Comparison of ENCODE assay signal across 8 cellular contexts in the genomic region with DNA sequence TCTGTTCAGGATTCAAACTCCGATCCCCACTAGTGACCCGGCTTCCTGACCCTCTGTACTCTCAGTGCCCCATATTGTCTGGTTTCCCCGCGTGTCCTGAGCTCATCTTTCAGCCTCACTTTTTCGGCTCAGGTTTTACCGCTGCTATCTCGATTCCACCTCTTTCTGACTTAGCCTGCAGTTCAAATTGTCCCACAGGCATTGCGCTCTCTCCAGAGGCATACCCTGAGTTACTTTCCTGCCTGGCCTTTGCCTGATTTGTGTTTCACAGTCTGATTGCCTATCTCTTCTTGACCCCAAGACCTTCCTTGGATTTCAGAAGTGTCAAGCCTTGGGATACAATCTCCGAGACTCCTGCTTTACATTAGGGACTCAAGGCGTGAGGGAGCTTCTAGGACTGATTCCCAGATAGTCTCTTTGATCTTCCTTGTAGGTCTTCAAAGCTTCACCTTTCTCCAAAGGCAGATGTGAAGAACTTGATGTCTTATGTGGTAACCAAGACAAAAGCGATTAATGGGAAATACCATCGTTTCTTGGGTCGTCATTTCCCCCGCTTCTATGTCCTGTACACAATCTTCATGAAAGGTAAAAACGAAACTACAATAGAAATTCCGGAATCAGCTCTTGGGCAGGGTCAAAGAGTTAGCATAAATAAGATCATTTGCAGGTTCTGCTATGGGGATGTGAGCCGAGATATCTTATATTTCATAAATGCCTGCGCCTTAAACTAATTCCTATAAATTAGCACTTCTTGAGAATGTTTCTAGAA. TPM values are rescaled to one million over a fixed set of nuclear protein-coding genes. Genes with fewer than 3 reads are reported as not detected.
A peak's percentile ranks its signal among the peaks of the same experiment; 100 is the strongest.
DNase-seq lines count a peak whose midpoint lies in the region; ATAC-seq and TF ChIP-seq lines count a peak whose summit lies in the region.

No MANE protein-coding gene starts in this region.

- H3K27ac ChIP-seq in neural cell (ENCODE audit: low read length) = peak overlapping the region; percentile 86

- no peaks in the 10 kb centered on the region for H3K9me2 ChIP-seq in neural cell (ENCODE audit: insufficient read depth, low read length)

- no peak for TF ChIP-seq RAD21 in neural cell (conservative IDR thresholded peaks at IDR 0.05)

- no peaks in the 10 kb centered on the region for H3K36me3 ChIP-seq in endocrine pancreas (ENCODE audit: control insufficient read depth, insufficient read depth, low read length)
- no peaks in the 10 kb centered on the region for H3K36me3 ChIP-seq in neural cell (ENCODE audit: insufficient read depth, low read length)

- no peak for TF ChIP-seq EP300 in neural cell (conservative IDR thresholded peaks at IDR 0.05; ENCODE audit: poor library complexity, severe bottlenecking)

- peak overlapping the region; percentile 83 for H3K4me3 ChIP-seq in endocrine pancreas (ENCODE audit: control insufficient read depth, insufficient read depth, low read length)
- H3K4me3 ChIP-seq in neural cell (ENCODE audit: low read length) = peak overlapping the region; percentile 71

- no peaks in the 10 kb centered on the region for H4K20me1 ChIP-seq in neural cell (ENCODE audit: insufficient read depth)

- H3K79me2 ChIP-seq in neural cell (replicated peaks; ENCODE audit: insufficient read depth, low read length) = peaks cover 5% of the 10 kb centered on the region

- H3K9ac ChIP-seq in endocrine pancreas (ENCODE audit: control insufficient read depth, insufficient read depth, low read length) (peak overlapping the region; percentile 91), neural cell (ENCODE audit: low read length) (peak overlapping the region; percentile 77)

- peak; percentile 31 for DNase-seq in RPMI8226
- DNase-seq in activated gamma-delta T cell treated with Interleukin-2 at 50 U/mL for 16 hours = no peak
- no peak for DNase-seq in NOMO-1 treated with DMSO at 0.1 percent for 48 hours (lab: John Stamatoyannopoulos, UW; ENCODE audit: unreplicated experiment)
- DNase-seq in A172 (ENCODE audit: low spot score) = no peak

- TF ChIP-seq CTCF in neural cell (IDR thresholded peaks at IDR 0.05; ENCODE audit: poor library complexity, severe bottlenecking) = no peak

- peak overlapping the region; percentile 66 for H3K4me2 ChIP-seq in neural cell (ENCODE audit: low read length)

- peaks cover 7% of the 10 kb centered on the region for H3K4me1 ChIP-seq in endocrine pancreas (ENCODE audit: control insufficient read depth, insufficient read depth, low read length)

- no peaks in the 10 kb centered on the region for H3F3A ChIP-seq in neural cell (ENCODE audit: insufficient read depth, low read length, poor library complexity, severe bottlenecking)

- peak; percentile 7 for ATAC-seq in GM19324 (IDR thresholded peaks at IDR 0.05; ENCODE audit: low FRiP score, unreplicated experiment)
- no peak for ATAC-seq in GM21390 (IDR thresholded peaks at IDR 0.05; ENCODE audit: unreplicated experiment)

- H2AFZ ChIP-seq in neural cell (ENCODE audit: low read depth, low read length) = peak overlapping the region; percentile 51

- H3K9me3 ChIP-seq in endocrine pancreas (ENCODE audit: control insufficient read depth, low read length) = no peaks in the 10 kb centered on the region
- no peaks in the 10 kb centered on the region for H3K9me3 ChIP-seq in neural cell (ENCODE audit: low read length)

- no peaks in the 10 kb centered on the region for H3K27me3 ChIP-seq in endocrine pancreas (ENCODE audit: control insufficient read depth, insufficient read depth, low read length)
- no peaks in the 10 kb centered on the region for H3K27me3 ChIP-seq in neural cell (ENCODE audit: insufficient read depth, low read depth, low read length)

TF ChIP-seq in neural cell, 6 proteins besides CTCF, POLR2A, EP300 and RAD21:
- TF ChIP-seq TAF1 (IDR thresholded peaks at IDR 0.05; ENCODE audit: low read depth) = no peak

RNA-seq across cellular contexts. Expression of a gene that starts 0.7 kb away (rescaled TPM):
- polyA plus RNA-seq in neural cell = 97.4 and 101 TPM in 2 replicates
- 52.8 and 61.8 TPM in 2 replicates for polyA minus RNA-seq in neural cell
- total RNA-seq in A172 (2014; rRNA removed; shearing (Covaris generic)) = 21.9 and 23.7 TPM in 2 replicates

RNA-seq across cellular contexts. Expression of a gene that starts 22.6 kb away (rescaled TPM):
- 62.3 and 69.5 TPM in 2 replicates for polyA plus RNA-seq in neural cell
- polyA minus RNA-seq in neural cell = 56.8 and 58.7 TPM in 2 replicates
- 41.3 and 51.6 TPM in 2 replicates for total RNA-seq in A172 (2014; rRNA removed; shearing (Covaris generic))

RNA-seq across cellular contexts. Expression of a gene that starts 34.6 kb away (rescaled TPM):
- 114 and 123 TPM in 2 replicates for polyA plus RNA-seq in neural cell
- polyA minus RNA-seq in neural cell = 127 and 135 TPM in 2 replicates
- 18.4 and 32.3 TPM in 2 replicates for total RNA-seq in A172 (2014; rRNA removed; shearing (Covaris generic))
